8 cellular contexts compared by ENCODE assay signal in genomic region chr11:66371627-66372415, GRCh38. TPM values are rescaled to one million over a fixed set of nuclear protein-coding genes. Genes with fewer than 3 reads are reported as not detected.
A peak's percentile ranks its signal among the peaks of the same experiment; 100 is the strongest.
DNase-seq lines count a peak whose midpoint lies in the region; ATAC-seq lines count a peak whose summit lies in the region.

Gene SLC29A2, minus strand, starts transcription at chr11:66371760. Its CDS starts 169 bp downstream, at chr11:66371591.

- H3K27ac Mint-ChIP-seq in activated CD4-positive, alpha-beta T cell treated with anti-CD3 and anti-CD28 coated beads, Interleukin-2, amount 10 ng/mL, durations not matched to agents 7 days and 5 days: peak within 1 kb of the TSS; percentile 98

- peaks cover 2% of the 10 kb centered on the region for H3K27me3 Mint-ChIP-seq in activated CD4-positive, alpha-beta T cell treated with anti-CD3 and anti-CD28 coated beads, Interleukin-2, amount 10 ng/mL, durations not matched to agents 7 days and 5 days

- peak; percentile 98 for DNase-seq in NCI-H345 (lab: John Stamatoyannopoulos, UW)
- DNase-seq in activated CD4-positive, alpha-beta T cell treated with anti-CD3 and anti-CD28 coated beads, Interleukin-2, amount 10 ng/mL, durations not matched to agents 7 days and 5 days: peak; percentile 81
- peak; percentile 94 for DNase-seq in ecto neural progenitor cell (ENCODE audit: low spot score)
- DNase-seq in stimulated activated CD8-positive, alpha-beta memory T cell treated with anti-CD3 and anti-CD28 coated beads, Interleukin-15, amount 100 ng/mL, for 48 hours (ENCODE audit: low read depth in 2 of 2): peak; percentile 80 to 82
- no peak for DNase-seq in cortex of kidney (lab: John Stamatoyannopoulos, UW)

- POLR2A ChIA-PET in activated CD4-positive, alpha-beta T cell treated with anti-CD3 and anti-CD28 coated beads, Interleukin-2, amount 10 ng/mL, durations not matched to agents 7 days and 5 days (lab: Charles Lee): interaction anchor here (0.7 kb wide), 1 partner anchor 10 kb away, joined by 5 read pairs; no protein-coding TSS in a partner anchor

- H3K4me3 Mint-ChIP-seq in activated CD4-positive, alpha-beta T cell treated with anti-CD3 and anti-CD28 coated beads, Interleukin-2, amount 10 ng/mL, durations not matched to agents 7 days and 5 days: peak within 1 kb of the TSS; percentile 85

- no peaks in the 10 kb centered on the region for H3K9me3 Mint-ChIP-seq in activated CD4-positive, alpha-beta T cell treated with anti-CD3 and anti-CD28 coated beads, Interleukin-2, amount 10 ng/mL, durations not matched to agents 7 days and 5 days

- H3K9me3 ChIP-seq in mesodermal cell (ENCODE audit: control insufficient read depth, low read length): no peaks in the 10 kb centered on the region

- CTCF ChIA-PET in activated CD4-positive, alpha-beta T cell treated with anti-CD3 and anti-CD28 coated beads, Interleukin-2, amount 10 ng/mL, durations not matched to agents 7 days and 5 days (lab: Charles Lee): interaction anchor here (0.5 to 1.2 kb wide), 10 partner anchors 13 to 1183 kb away, joined by 3 to 5 read pairs (median 4); partner anchors contain the start of gene MRPL11

- WGBS in mesodermal cell (ENCODE audit: insufficient coverage in 2 of 2), 2 experiments: 0 to 1% methylated on average over 37 to 49 of the region's 72 CpGs

- peak within 1 kb of the TSS; percentile 82 for H3K4me3 ChIP-seq in mesodermal cell (ENCODE audit: extremely low read depth, insufficient read depth, low read length, poor library complexity, severe bottlenecking)

- H3K27ac ChIP-seq in mesodermal cell (ENCODE audit: low read depth, low read length, severe bottlenecking): peak within 1 kb of the TSS; percentile 80

- H3K36me3 Mint-ChIP-seq in activated CD4-positive, alpha-beta T cell treated with anti-CD3 and anti-CD28 coated beads, Interleukin-2, amount 10 ng/mL, durations not matched to agents 7 days and 5 days (ENCODE audit: low read depth): no peaks in the 10 kb centered on the region

- ATAC-seq in GM18498 (IDR thresholded peaks at IDR 0.05; ENCODE audit: unreplicated experiment): peak; percentile 65
- peak; percentile 54 for ATAC-seq in HG03097 (IDR thresholded peaks at IDR 0.05; ENCODE audit: low FRiP score, unreplicated experiment)

- H3K36me3 ChIP-seq in mesodermal cell (ENCODE audit: control insufficient read depth, insufficient read depth, low read length): peaks cover 30% of the 10 kb centered on the region

- peaks cover 20% of the 10 kb centered on the region for H3K4me1 ChIP-seq in mesodermal cell (ENCODE audit: control insufficient read depth, insufficient read depth, low read length, poor library complexity, severe bottlenecking)

- H3K4me1 Mint-ChIP-seq in activated CD4-positive, alpha-beta T cell treated with anti-CD3 and anti-CD28 coated beads, Interleukin-2, amount 10 ng/mL, durations not matched to agents 7 days and 5 days: peaks cover 26% of the 10 kb centered on the region

RNA-seq across cellular contexts. Expression of gene SLC29A2, which starts in this region (rescaled TPM):
- total RNA-seq in activated CD4-positive, alpha-beta T cell treated with anti-CD3 and anti-CD28 coated beads, Interleukin-2, amount 10 ng/mL, durations not matched to agents 7 days and 5 days: 1 to 10 TPM; 8.3 to 8.9 TPM
- 19.0 TPM for polyA plus RNA-seq in mesodermal cell (2013, experiment 1 of 2)
- 16.5 TPM for polyA plus RNA-seq in mesodermal cell (2013, experiment 2 of 2)
